In the genomic region with DNA sequence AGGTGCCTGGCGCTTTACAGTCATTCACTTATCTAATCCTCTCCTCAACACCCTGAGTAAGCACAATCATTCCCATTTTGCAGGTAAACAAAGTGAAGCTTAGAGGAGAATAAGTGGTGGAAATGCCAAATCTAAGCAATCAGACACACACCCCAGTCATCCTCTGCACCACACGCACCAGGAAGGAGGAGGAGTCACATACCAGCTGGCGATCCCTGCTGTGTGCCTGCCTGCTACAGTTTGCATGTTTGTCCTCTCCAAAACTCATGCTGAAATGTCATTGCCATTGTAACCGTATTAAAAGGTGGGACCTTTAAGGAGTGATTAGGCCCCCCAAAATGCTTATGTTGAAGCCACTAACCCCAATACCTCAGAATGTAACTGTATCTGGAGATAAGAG, we compare ENCODE assay signal across 1 cellular context.
TF ChIP-seq lines count a peak whose summit lies in the region.

No MANE protein-coding gene starts in this region.

TF ChIP-seq in H1, 55 proteins besides CTCF, POLR2A, EP300 and RAD21 (continued from another document):
- TF ChIP-seq ASH2L (IDR thresholded peaks at IDR 0.05; ENCODE audit: low read length) (no peak), KDM4A (IDR thresholded peaks at IDR 0.05; ENCODE audit: low read depth, low read length, severe bottlenecking) (no peak), BCL11A (IDR thresholded peaks at IDR 0.05; ENCODE audit: low read depth in 2 of 2, low read length in 2 of 2) (no peak)
